Comparison of ENCODE assay signal across 10 cellular contexts in the genomic region with DNA sequence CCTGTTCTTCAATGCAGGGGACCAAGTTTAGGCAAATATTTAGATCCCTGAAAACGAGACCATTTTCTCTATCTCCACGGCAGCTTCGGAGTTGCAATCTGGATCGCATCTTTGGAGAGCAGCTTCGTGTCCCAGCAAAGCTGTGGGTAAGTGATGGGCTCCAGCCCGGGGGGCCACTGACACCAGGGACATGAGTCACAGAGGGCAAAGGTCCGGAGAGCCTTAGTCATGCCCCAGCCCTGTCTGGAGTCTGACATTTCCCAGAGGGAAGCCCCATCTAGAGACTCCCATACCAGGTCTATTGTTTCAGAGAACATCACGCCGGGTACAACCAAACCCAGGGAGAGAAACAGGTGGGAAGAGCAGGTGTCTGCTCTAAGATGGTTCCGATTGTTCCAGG.
DNase-seq lines count a peak whose midpoint lies in the region; ATAC-seq, FAIRE-seq and TF ChIP-seq lines count a peak whose summit lies in the region.
"Had no signal": no experiment of that assay in that cellular context is flagged by ENCODE, and none has a peak within 500 bp of the region (broad histone marks: within the 10 kb centered on the region; RNA-seq: fewer than 3 reads in every experiment).

No MANE protein-coding gene starts in this region.

- H3K4me1 ChIP-seq in adipocyte (ENCODE audit: control insufficient read depth, insufficient read depth, low read length) (peaks cover 30% of the 10 kb centered on the region), kidney (ENCODE audit: control insufficient read depth in 1 of 2, insufficient read depth in 1 of 2, low read depth in 1 of 2, low read length in 2 of 2) (peaks cover 0 to 2% of the 10 kb centered on the region in 2 donors)

- H3K9me3 ChIP-seq in adipocyte (ENCODE audit: control insufficient read depth, low read length) (no peaks in the 10 kb centered on the region), kidney (ENCODE audit: control insufficient read depth in 1 of 2, low read length in 2 of 2) (no peaks in the 10 kb centered on the region)
- H3K9me3 ChIP-seq: upper lobe of left lung had no signal

- H3K27ac ChIP-seq in kidney (ENCODE audit: low read depth in 2 of 2, low read length in 2 of 2), result no peak overlapping the region
- H3K27ac ChIP-seq: upper lobe of left lung had no signal

- ATAC-seq in GM19463 (IDR thresholded peaks at IDR 0.05; ENCODE audit: unreplicated experiment), result no peak
- ATAC-seq in GM19324 (IDR thresholded peaks at IDR 0.05; ENCODE audit: low FRiP score, unreplicated experiment), result no peak
- ATAC-seq: naive thymus-derived CD4-positive, alpha-beta T cell had no signal

- peak overlapping the region; percentile 1 for H3K4me3 ChIP-seq in adipocyte (ENCODE audit: low read length)
- no peak overlapping the region for H3K4me3 ChIP-seq in kidney (ENCODE audit: low read length in 2 of 2)
- H3K4me3 ChIP-seq: upper lobe of left lung had no signal

- H3K9ac ChIP-seq in adipocyte (ENCODE audit: low read length) (no peak overlapping the region), kidney (ENCODE audit: low read length in 2 of 2) (no peak overlapping the region)

- DNase-seq in HT1080 (ENCODE audit: low read depth) (peak; percentile 91), adipocyte (ENCODE audit: low read depth) (peak; percentile 79), kidney (peak; percentile 88), stromal cell of bone marrow (ENCODE audit: low read depth) (peak; percentile 55), NCI-H774 (lab: John Stamatoyannopoulos, UW) (no peak)
- DNase-seq: naive thymus-derived CD4-positive, alpha-beta T cell; NCI-H1694 treated with DMSO at 0.1 percent for 48 hours; upper lobe of left lung had no signal

- H3K36me3 ChIP-seq in adipocyte (ENCODE audit: control insufficient read depth, insufficient read depth, low read length, severe bottlenecking), result no peaks in the 10 kb centered on the region
- no peaks in the 10 kb centered on the region for H3K36me3 ChIP-seq in kidney (ENCODE audit: control insufficient read depth in 1 of 2, insufficient read depth in 2 of 2, low read length in 2 of 2)
- H3K36me3 ChIP-seq: upper lobe of left lung had no signal

- FAIRE-seq in kidney (lab: Jason Lieb, UNC), result no peak

- TF ChIP-seq CTCF in kidney (IDR thresholded peaks at IDR 0.05; ENCODE audit: borderline replicate concordance, extremely low read depth, insufficient read depth), result no peak

- H3K27me3 ChIP-seq in adipocyte (replicated peaks; ENCODE audit: control insufficient read depth, insufficient read depth, low read length), result no peaks in the 10 kb centered on the region
- H3K27me3 ChIP-seq: upper lobe of left lung had no signal

- intact Hi-C loops in kidney (cut with DNase I), result no loop called here
